3 cellular contexts compared by ENCODE assay signal in the genomic region with DNA sequence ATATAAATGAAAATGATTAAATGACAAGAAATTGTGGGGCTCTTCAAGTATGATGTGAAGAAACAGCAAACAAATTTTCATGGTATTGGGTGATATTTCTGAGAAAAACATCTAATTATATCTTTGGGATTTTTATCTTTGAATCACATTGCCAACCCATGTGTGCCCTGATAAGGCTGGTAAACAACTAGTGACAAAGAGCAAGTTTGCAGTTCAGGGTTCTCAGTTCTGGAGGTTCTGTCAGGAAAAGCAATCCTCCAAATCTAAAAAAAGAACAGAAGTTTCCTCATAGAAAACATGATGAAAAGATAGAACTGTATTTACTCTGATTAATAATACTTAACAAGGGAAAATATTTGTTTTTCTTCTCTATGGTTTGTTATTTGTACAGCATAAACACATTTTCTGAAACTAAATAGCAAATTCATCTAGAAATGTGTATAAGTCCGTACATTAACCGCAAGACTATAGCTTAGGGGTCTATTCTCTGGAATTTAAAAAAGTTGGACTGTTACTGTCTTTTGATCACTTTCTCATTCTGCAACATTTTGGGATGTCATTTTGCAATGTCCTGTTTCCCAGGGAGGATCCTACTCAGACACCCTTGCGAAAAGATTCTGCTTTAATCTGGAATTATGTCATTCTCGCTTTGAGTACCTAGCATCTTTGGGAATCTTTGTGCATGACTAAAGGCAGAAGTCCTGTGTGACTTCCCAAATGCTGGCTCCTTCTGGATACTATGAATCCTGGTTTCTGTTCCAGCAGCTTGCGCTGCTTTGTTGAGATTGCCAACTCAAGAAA.
TF ChIP-seq lines count a peak whose summit lies in the region.

No MANE protein-coding gene starts in this region.

TF ChIP-seq in IMR-90, 13 proteins besides CTCF, POLR2A, EP300 and RAD21:
- TF ChIP-seq, protein P1, sequence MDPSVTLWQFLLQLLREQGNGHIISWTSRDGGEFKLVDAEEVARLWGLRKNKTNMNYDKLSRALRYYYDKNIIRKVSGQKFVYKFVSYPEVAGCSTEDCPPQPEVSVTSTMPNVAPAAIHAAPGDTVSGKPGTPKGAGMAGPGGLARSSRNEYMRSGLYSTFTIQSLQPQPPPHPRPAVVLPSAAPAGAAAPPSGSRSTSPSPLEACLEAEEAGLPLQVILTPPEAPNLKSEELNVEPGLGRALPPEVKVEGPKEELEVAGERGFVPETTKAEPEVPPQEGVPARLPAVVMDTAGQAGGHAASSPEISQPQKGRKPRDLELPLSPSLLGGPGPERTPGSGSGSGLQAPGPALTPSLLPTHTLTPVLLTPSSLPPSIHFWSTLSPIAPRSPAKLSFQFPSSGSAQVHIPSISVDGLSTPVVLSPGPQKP (IDR thresholded peaks at IDR 0.05; ENCODE audit: borderline replicate concordance, low read depth, low read length), result no peak
- TF ChIP-seq CEBPB (IDR thresholded peaks at IDR 0.05; ENCODE audit: low read depth, low read length) (no peak), RCOR1 (IDR thresholded peaks at IDR 0.05; ENCODE audit: insufficient replicate concordance, low read length) (no peak), USF2 (IDR thresholded peaks at IDR 0.05; ENCODE audit: low read depth, low read length) (no peak), FOS (IDR thresholded peaks at IDR 0.05; ENCODE audit: low read depth, low read length) (no peak), MAFK (IDR thresholded peaks at IDR 0.05; ENCODE audit: low read depth, low read length) (no peak), SMC3 (IDR thresholded peaks at IDR 0.05; ENCODE audit: low read depth, low read length) (no peak), MAZ (IDR thresholded peaks at IDR 0.05; ENCODE audit: borderline replicate concordance, low read depth, low read length) (no peak), BHLHE40 (IDR thresholded peaks at IDR 0.05; ENCODE audit: low read depth, low read length) (no peak), NFE2L2 (IDR thresholded peaks at IDR 0.05; ENCODE audit: low read depth, low read length) (no peak), RFX5 (IDR thresholded peaks at IDR 0.05; ENCODE audit: low read depth, low read length) (no peak), MXI1 (IDR thresholded peaks at IDR 0.05; ENCODE audit: borderline replicate concordance, low read depth, low read length) (no peak), CHD1 (IDR thresholded peaks at IDR 0.05; ENCODE audit: low read depth, low read length) (no peak)
TF ChIP-seq in IMR-90: peak in this region for 0.

TF ChIP-seq in endothelial cell of umbilical vein, 7 proteins besides CTCF, POLR2A, EP300 and RAD21:
- TF ChIP-seq JUN (IDR thresholded peaks at IDR 0.05; ENCODE audit: borderline replicate concordance, insufficient read depth, insufficient read length, low read depth) (no peak), EZH2 (IDR thresholded peaks at IDR 0.05; ENCODE audit: borderline replicate concordance, low read depth, low read length, severe bottlenecking) (no peak), MAX (IDR thresholded peaks at IDR 0.05; ENCODE audit: insufficient read depth, insufficient read length) (no peak)
TF ChIP-seq in endothelial cell of umbilical vein: peak in this region for 0.

TF ChIP-seq in HepG2, 621 proteins besides CTCF, POLR2A, EP300 and RAD21 (continues in another document):
- TF ChIP-seq HDAC2 (CRISPR knock-in tag; IDR thresholded peaks at IDR 0.05), result peak; percentile 45; the same call in 1 of the 2 replicates
- TF ChIP-seq ZNF614 (CRISPR knock-in tag; IDR thresholded peaks at IDR 0.05; ENCODE audit: borderline replicate concordance), result no peak
- no peak for TF ChIP-seq ZNF569 (CRISPR knock-in tag; IDR thresholded peaks at IDR 0.05; ENCODE audit: borderline replicate concordance)
- TF ChIP-seq ZNF547 (CRISPR knock-in tag; IDR thresholded peaks at IDR 0.05), result no peak
- TF ChIP-seq, protein P2, sequence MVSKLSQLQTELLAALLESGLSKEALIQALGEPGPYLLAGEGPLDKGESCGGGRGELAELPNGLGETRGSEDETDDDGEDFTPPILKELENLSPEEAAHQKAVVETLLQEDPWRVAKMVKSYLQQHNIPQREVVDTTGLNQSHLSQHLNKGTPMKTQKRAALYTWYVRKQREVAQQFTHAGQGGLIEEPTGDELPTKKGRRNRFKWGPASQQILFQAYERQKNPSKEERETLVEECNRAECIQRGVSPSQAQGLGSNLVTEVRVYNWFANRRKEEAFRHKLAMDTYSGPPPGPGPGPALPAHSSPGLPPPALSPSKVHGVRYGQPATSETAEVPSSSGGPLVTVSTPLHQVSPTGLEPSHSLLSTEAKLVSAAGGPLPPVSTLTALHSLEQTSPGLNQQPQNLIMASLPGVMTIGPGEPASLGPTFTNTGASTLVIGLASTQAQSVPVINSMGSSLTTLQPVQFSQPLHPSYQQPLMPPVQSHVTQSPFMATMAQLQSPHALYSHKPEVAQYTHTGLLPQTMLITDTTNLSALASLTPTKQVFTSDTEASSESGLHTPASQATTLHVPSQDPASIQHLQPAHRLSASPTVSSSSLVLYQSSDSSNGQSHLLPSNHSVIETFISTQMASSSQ (IDR thresholded peaks at IDR 0.05; ENCODE audit: low read depth), result peak; percentile 58
- TF ChIP-seq, protein P2 (CRISPR knock-in tag; IDR thresholded peaks at IDR 0.05; ENCODE audit: borderline replicate concordance), result peak; percentile 30; the same call in 1 of the 2 replicates
- TF ChIP-seq NFKBIZ (CRISPR knock-in tag; IDR thresholded peaks at IDR 0.05), result no peak
- TF ChIP-seq ISL2 (CRISPR knock-in tag; IDR thresholded peaks at IDR 0.05), result peak; percentile 89
- TF ChIP-seq HDAC6 (IDR thresholded peaks at IDR 0.05; ENCODE audit: low read depth, low read length), result no peak
- TF ChIP-seq LCORL (IDR thresholded peaks at IDR 0.05), result no peak
- TF ChIP-seq LCORL (CRISPR knock-in tag; IDR thresholded peaks at IDR 0.05), result 0 out of 2 replicates have a peak, but pooled peaks have one; percentile 33
- no peak for TF ChIP-seq CSRNP2 (CRISPR knock-in tag; conservative IDR thresholded peaks at IDR 0.05; ENCODE audit: low read depth)
- TF ChIP-seq ZFP41 (CRISPR knock-in tag; IDR thresholded peaks at IDR 0.05; ENCODE audit: borderline replicate concordance), result no peak
- TF ChIP-seq HOXA9 (CRISPR knock-in tag; IDR thresholded peaks at IDR 0.05; ENCODE audit: borderline replicate concordance), result no peak
- TF ChIP-seq UBTF (CRISPR knock-in tag; IDR thresholded peaks at IDR 0.05), result no peak
- TF ChIP-seq, protein P3, sequence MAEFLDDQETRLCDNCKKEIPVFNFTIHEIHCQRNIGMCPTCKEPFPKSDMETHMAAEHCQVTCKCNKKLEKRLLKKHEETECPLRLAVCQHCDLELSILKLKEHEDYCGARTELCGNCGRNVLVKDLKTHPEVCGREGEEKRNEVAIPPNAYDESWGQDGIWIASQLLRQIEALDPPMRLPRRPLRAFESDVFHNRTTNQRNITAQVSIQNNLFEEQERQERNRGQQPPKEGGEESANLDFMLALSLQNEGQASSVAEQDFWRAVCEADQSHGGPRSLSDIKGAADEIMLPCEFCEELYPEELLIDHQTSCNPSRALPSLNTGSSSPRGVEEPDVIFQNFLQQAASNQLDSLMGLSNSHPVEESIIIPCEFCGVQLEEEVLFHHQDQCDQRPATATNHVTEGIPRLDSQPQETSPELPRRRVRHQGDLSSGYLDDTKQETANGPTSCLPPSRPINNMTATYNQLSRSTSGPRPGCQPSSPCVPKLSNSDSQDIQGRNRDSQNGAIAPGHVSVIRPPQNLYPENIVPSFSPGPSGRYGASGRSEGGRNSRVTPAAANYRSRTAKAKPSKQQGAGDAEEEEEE (CRISPR knock-in tag; IDR thresholded peaks at IDR 0.05; ENCODE audit: borderline replicate concordance), result no peak
- TF ChIP-seq RBFOX2 (IDR thresholded peaks at IDR 0.05; ENCODE audit: low read depth, low read length), result no peak
- peak; percentile 72 for TF ChIP-seq HNF4G (IDR thresholded peaks at IDR 0.05; ENCODE audit: borderline replicate concordance, low read depth, low read length)
- TF ChIP-seq HNF4G (CRISPR knock-in tag; IDR thresholded peaks at IDR 0.05; ENCODE audit: borderline replicate concordance, low read depth), result no peak
- peak; percentile 70 for TF ChIP-seq CREM (IDR thresholded peaks at IDR 0.05)
- TF ChIP-seq CREM (CRISPR knock-in tag; IDR thresholded peaks at IDR 0.05), result no peak
- TF ChIP-seq SP140L (CRISPR knock-in tag; IDR thresholded peaks at IDR 0.05; ENCODE audit: borderline replicate concordance), result 0 out of 2 replicates have a peak, but pooled peaks have one; percentile 53
- TF ChIP-seq NR2F2 (IDR thresholded peaks at IDR 0.05; ENCODE audit: borderline replicate concordance, low read depth), result peak; percentile 46; the same call in 1 of the 2 replicates
- TF ChIP-seq NFIC (IDR thresholded peaks at IDR 0.05; ENCODE audit: low read length), result peak; percentile 91; the same call in 1 of the 2 replicates
- TF ChIP-seq, protein P4, sequence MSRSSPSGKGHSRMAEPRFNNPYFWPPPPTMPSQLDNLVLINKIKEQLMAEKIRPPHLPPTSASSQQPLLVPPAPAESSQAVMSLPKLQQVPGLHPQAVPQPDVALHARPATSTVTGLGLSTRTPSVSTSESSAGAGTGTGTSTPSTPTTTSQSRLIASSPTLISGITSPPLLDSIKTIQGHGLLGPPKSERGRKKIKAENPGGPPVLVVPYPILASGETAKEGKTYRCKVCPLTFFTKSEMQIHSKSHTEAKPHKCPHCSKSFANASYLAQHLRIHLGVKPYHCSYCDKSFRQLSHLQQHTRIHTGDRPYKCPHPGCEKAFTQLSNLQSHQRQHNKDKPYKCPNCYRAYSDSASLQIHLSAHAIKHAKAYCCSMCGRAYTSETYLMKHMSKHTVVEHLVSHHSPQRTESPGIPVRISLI (CRISPR knock-in tag; IDR thresholded peaks at IDR 0.05; ENCODE audit: borderline replicate concordance), result peak; percentile 57; the same call in 1 of the 2 replicates
- TF ChIP-seq, protein P5, sequence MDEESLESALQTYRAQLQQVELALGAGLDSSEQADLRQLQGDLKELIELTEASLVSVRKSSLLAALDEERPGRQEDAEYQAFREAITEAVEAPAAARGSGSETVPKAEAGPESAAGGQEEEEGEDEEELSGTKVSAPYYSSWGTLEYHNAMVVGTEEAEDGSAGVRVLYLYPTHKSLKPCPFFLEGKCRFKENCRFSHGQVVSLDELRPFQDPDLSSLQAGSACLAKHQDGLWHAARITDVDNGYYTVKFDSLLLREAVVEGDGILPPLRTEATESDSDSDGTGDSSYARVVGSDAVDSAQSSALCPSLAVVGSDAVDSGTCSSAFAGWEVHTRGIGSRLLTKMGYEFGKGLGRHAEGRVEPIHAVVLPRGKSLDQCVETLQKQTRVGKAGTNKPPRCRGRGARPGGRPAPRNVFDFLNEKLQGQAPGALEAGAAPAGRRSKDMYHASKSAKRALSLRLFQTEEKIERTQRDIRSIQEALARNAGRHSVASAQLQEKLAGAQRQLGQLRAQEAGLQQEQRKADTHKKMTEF (CRISPR knock-in tag; IDR thresholded peaks at IDR 0.05), result peak; percentile 67; the same call in 1 of the 2 replicates
- 0 out of 2 replicates have a peak, but pooled peaks have one; percentile 13 for TF ChIP-seq KDM1A (CRISPR knock-in tag; IDR thresholded peaks at IDR 0.05)
- peak; percentile 18; the same call in 1 of the 2 replicates for TF ChIP-seq ETV5 (CRISPR knock-in tag; IDR thresholded peaks at IDR 0.05; ENCODE audit: borderline replicate concordance)
- TF ChIP-seq, protein P6, sequence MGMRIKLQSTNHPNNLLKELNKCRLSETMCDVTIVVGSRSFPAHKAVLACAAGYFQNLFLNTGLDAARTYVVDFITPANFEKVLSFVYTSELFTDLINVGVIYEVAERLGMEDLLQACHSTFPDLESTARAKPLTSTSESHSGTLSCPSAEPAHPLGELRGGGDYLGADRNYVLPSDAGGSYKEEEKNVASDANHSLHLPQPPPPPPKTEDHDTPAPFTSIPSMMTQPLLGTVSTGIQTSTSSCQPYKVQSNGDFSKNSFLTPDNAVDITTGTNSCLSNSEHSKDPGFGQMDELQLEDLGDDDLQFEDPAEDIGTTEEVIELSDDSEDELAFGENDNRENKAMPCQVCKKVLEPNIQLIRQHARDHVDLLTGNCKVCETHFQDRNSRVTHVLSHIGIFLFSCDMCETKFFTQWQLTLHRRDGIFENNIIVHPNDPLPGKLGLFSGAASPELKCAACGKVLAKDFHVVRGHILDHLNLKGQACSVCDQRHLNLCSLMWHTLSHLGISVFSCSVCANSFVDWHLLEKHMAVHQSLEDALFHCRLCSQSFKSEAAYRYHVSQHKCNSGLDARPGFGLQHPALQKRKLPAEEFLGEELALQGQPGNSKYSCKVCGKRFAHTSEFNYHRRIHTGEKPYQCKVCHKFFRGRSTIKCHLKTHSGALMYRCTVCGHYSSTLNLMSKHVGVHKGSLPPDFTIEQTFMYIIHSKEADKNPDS (CRISPR knock-in tag; IDR thresholded peaks at IDR 0.05), result no peak
